25 cellular contexts compared by ENCODE assay signal in genomic region chrX:115392871-115393270, GRCh38.
"Had no signal": no experiment of that assay in that cellular context is flagged by ENCODE, and none has a peak within 500 bp of the region (broad histone marks: within the 10 kb centered on the region; RNA-seq: fewer than 3 reads in every experiment).

No MANE protein-coding gene starts in this region.

- H3K4me1 Mint-ChIP-seq: activated CD4-positive, alpha-beta memory T cell treated with anti-CD3 and anti-CD28 coated beads, Interleukin-2, amount 10 ng/mL, durations not matched to agents 7 days and 5 days; activated CD8-positive, alpha-beta memory T cell treated with anti-CD3 and anti-CD28 coated beads, Interleukin-2, amount 10 ng/mL, durations not matched to agents 7 days and 5 days; activated naive CD8-positive, alpha-beta T cell treated with anti-CD3 and anti-CD28 coated beads, Interleukin-2, amount 10 ng/mL, durations not matched to agents 7 days and 5 days; activated T-helper 17 cell treated with anti-CD3 and anti-CD28 coated beads, Interleukin-2, amount 50 U/mL, for 72 hours; naive B cell; stimulated activated naive CD8-positive, alpha-beta T cell treated with anti-CD3 and anti-CD28 coated beads, Interleukin-15, amount 100 ng/mL, for 72 hours; T-cell had no signal

- H3K4me3 Mint-ChIP-seq: activated CD4-positive, alpha-beta memory T cell treated with anti-CD3 and anti-CD28 coated beads, Interleukin-2, amount 10 ng/mL, durations not matched to agents 7 days and 5 days; activated CD8-positive, alpha-beta memory T cell treated with anti-CD3 and anti-CD28 coated beads, Interleukin-2, amount 10 ng/mL, durations not matched to agents 7 days and 5 days; activated naive CD8-positive, alpha-beta T cell treated with anti-CD3 and anti-CD28 coated beads, Interleukin-2, amount 10 ng/mL, durations not matched to agents 7 days and 5 days; activated T-helper 17 cell treated with anti-CD3 and anti-CD28 coated beads, Interleukin-2, amount 50 U/mL, for 72 hours; brain; naive B cell; stimulated activated naive CD8-positive, alpha-beta T cell treated with anti-CD3 and anti-CD28 coated beads, Interleukin-15, amount 100 ng/mL, for 72 hours; T-cell had no signal

- H3K9me3 Mint-ChIP-seq: activated CD4-positive, alpha-beta memory T cell treated with anti-CD3 and anti-CD28 coated beads, Interleukin-2, amount 10 ng/mL, durations not matched to agents 7 days and 5 days; activated naive CD8-positive, alpha-beta T cell treated with anti-CD3 and anti-CD28 coated beads, Interleukin-2, amount 10 ng/mL, durations not matched to agents 7 days and 5 days; activated T-helper 17 cell treated with anti-CD3 and anti-CD28 coated beads, Interleukin-2, amount 50 U/mL, for 72 hours; stimulated activated naive CD8-positive, alpha-beta T cell treated with anti-CD3 and anti-CD28 coated beads, Interleukin-15, amount 100 ng/mL, for 72 hours; T-cell had no signal

- FAIRE-seq: islet of Langerhans had no signal

- H3K4me3 ChIP-seq: coronary artery, esophagus squamous epithelium, mucosa of descending colon, psoas muscle, skin epidermis, suprapubic skin had no signal

- H3K9me3 ChIP-seq: esophagus squamous epithelium, mucosa of descending colon, psoas muscle, suprapubic skin had no signal

- H3K36me3 Mint-ChIP-seq: activated CD8-positive, alpha-beta memory T cell treated with anti-CD3 and anti-CD28 coated beads, Interleukin-2, amount 10 ng/mL, durations not matched to agents 7 days and 5 days; activated naive CD8-positive, alpha-beta T cell treated with anti-CD3 and anti-CD28 coated beads, Interleukin-2, amount 10 ng/mL, durations not matched to agents 7 days and 5 days; brain; naive B cell; T-cell had no signal

- H3K36me3 ChIP-seq: esophagus squamous epithelium, suprapubic skin had no signal

- H3K27ac Mint-ChIP-seq: activated CD4-positive, alpha-beta memory T cell treated with anti-CD3 and anti-CD28 coated beads, Interleukin-2, amount 10 ng/mL, durations not matched to agents 7 days and 5 days; activated CD8-positive, alpha-beta memory T cell treated with anti-CD3 and anti-CD28 coated beads, Interleukin-2, amount 10 ng/mL, durations not matched to agents 7 days and 5 days; activated naive CD8-positive, alpha-beta T cell treated with anti-CD3 and anti-CD28 coated beads, Interleukin-2, amount 10 ng/mL, durations not matched to agents 7 days and 5 days; activated T-helper 17 cell treated with anti-CD3 and anti-CD28 coated beads, Interleukin-2, amount 50 U/mL, for 72 hours; brain; naive B cell; stimulated activated naive CD8-positive, alpha-beta T cell treated with anti-CD3 and anti-CD28 coated beads, Interleukin-15, amount 100 ng/mL, for 72 hours; T-cell had no signal

- DNase-seq: activated CD4-positive, alpha-beta memory T cell treated with anti-CD3 and anti-CD28 coated beads, Interleukin-2, amount 10 ng/mL, durations not matched to agents 7 days and 5 days; activated CD4-positive, alpha-beta T cell treated with anti-CD3 and anti-CD28 coated beads for 48 hours; activated CD4-positive, CD25-positive, alpha-beta regulatory T cell; activated CD8-positive, alpha-beta memory T cell treated with anti-CD3 and anti-CD28 coated beads, Interleukin-2, amount 10 ng/mL, durations not matched to agents 7 days and 5 days; activated naive CD4-positive, alpha-beta T cell; activated naive CD8-positive, alpha-beta T cell treated with anti-CD3 and anti-CD28 coated beads, Interleukin-2, amount 10 ng/mL, durations not matched to agents 7 days and 5 days; amygdala; central memory CD4-positive, alpha-beta T cell; effector CD4-positive, alpha-beta T cell; esophagus squamous epithelium; left cardiac atrium; mucosa of descending colon; naive B cell; psoas muscle; right cardiac atrium; stimulated activated naive CD8-positive, alpha-beta T cell treated with anti-CD3 and anti-CD28 coated beads, Interleukin-15, amount 100 ng/mL, for 72 hours; T-cell; T-helper 9 cell; trophoblast cell had no signal

- H3K4me1 ChIP-seq: esophagus squamous epithelium, psoas muscle, suprapubic skin had no signal

- ATAC-seq: activated CD8-positive, alpha-beta memory T cell treated with anti-CD3 and anti-CD28 coated beads, Interleukin-2, amount 10 ng/mL, durations not matched to agents 7 days and 5 days; activated T-helper 17 cell treated with anti-CD3 and anti-CD28 coated beads, Interleukin-2, amount 50 U/mL, for 72 hours; mucosa of descending colon; psoas muscle; stimulated activated naive CD8-positive, alpha-beta T cell treated with anti-CD3 and anti-CD28 coated beads, Interleukin-15, amount 100 ng/mL, for 72 hours; T-cell had no signal

- H3K27ac ChIP-seq: coronary artery, esophagus squamous epithelium, psoas muscle, skin epidermis, suprapubic skin had no signal

- H3K27me3 ChIP-seq: esophagus squamous epithelium, suprapubic skin had no signal

- H3K27me3 Mint-ChIP-seq: activated CD4-positive, alpha-beta memory T cell treated with anti-CD3 and anti-CD28 coated beads, Interleukin-2, amount 10 ng/mL, durations not matched to agents 7 days and 5 days; activated CD8-positive, alpha-beta memory T cell treated with anti-CD3 and anti-CD28 coated beads, Interleukin-2, amount 10 ng/mL, durations not matched to agents 7 days and 5 days; activated naive CD8-positive, alpha-beta T cell treated with anti-CD3 and anti-CD28 coated beads, Interleukin-2, amount 10 ng/mL, durations not matched to agents 7 days and 5 days; activated T-helper 17 cell treated with anti-CD3 and anti-CD28 coated beads, Interleukin-2, amount 50 U/mL, for 72 hours; brain; stimulated activated naive CD8-positive, alpha-beta T cell treated with anti-CD3 and anti-CD28 coated beads, Interleukin-15, amount 100 ng/mL, for 72 hours had no signal
